ENCODE assay signal across 17 cellular contexts in genomic region chr3:13550791-13551360, GRCh38. TPM values are rescaled to one million over a fixed set of nuclear protein-coding genes. Genes with fewer than 3 reads are reported as not detected.
DNase-seq lines count a peak whose midpoint lies in the region; ATAC-seq and TF ChIP-seq lines count a peak whose summit lies in the region.
"Had no signal": no experiment of that assay in that cellular context is flagged by ENCODE, and none has a peak within 500 bp of the region (broad histone marks: within the 10 kb centered on the region; RNA-seq: fewer than 3 reads in every experiment).

No MANE protein-coding gene starts in this region.

- TF ChIP-seq POLR2A in breast epithelium (IDR thresholded peaks at IDR 0.05) (no peak), sigmoid colon (IDR thresholded peaks at IDR 0.05) (no peak)

- H3K27me3 ChIP-seq in breast epithelium (no peaks in the 10 kb centered on the region), mammary epithelial cell (ENCODE audit: insufficient read depth, low read length) (peaks cover 10% of the 10 kb centered on the region), endodermal cell (ENCODE audit: control insufficient read depth, insufficient read depth, low read length, poor library complexity, severe bottlenecking) (no peaks in the 10 kb centered on the region), mesendoderm (ENCODE audit: insufficient read depth, low read length, poor library complexity) (no peaks in the 10 kb centered on the region), thymus (ENCODE audit: control insufficient read depth, insufficient read depth) (no peaks in the 10 kb centered on the region), sigmoid colon (peaks cover 9 to 53% (median 26%) of the 10 kb centered on the region in 3 donors)
- H3K27me3 ChIP-seq: brain microvascular endothelial cell had no signal

- in situ Hi-C loops in mammary epithelial cell (cut with MboI; ENCODE audit: low sequenced_read_pairs in 2 of 2), result no loop called here

- H3K27ac Mint-ChIP-seq in endodermal cell, result no peak overlapping the region
- H3K27ac Mint-ChIP-seq: activated naive CD4-positive, alpha-beta T cell treated with anti-CD3 and anti-CD28 coated beads, Interleukin-2, amount 10 ng/mL, durations not matched to agents 7 days and 5 days; CD8-positive, alpha-beta memory T cell had no signal

- H3K18ac ChIP-seq in mesendoderm (ENCODE audit: low read length), result no peak overlapping the region

- no peak for TF ChIP-seq EP300 in sigmoid colon (IDR thresholded peaks at IDR 0.05)

- H3K27me3 Mint-ChIP-seq in endodermal cell (ENCODE audit: insufficient read depth), result peaks cover 15% of the 10 kb centered on the region

- intact Hi-C loops in breast epithelium (cut with DNase I; ENCODE audit: low total_unique reads), result no loop called here
- intact Hi-C loops in mammary epithelial cell (cut with micrococcal nuclease), result no loop called here
- intact Hi-C loops in sigmoid colon (cut with DNase I), result no loop called here

- peak overlapping the region; percentile 60 for H3K4me3 Mint-ChIP-seq in endodermal cell
- H3K4me3 Mint-ChIP-seq: activated naive CD4-positive, alpha-beta T cell treated with anti-CD3 and anti-CD28 coated beads, Interleukin-2, amount 10 ng/mL, durations not matched to agents 7 days and 5 days had no signal

- H3K36me3 ChIP-seq in breast epithelium (no peaks in the 10 kb centered on the region), mammary epithelial cell (ENCODE audit: insufficient read depth, low read length) (no peaks in the 10 kb centered on the region), endodermal cell (ENCODE audit: control insufficient read depth, insufficient read depth, low read length) (no peaks in the 10 kb centered on the region), mesendoderm (ENCODE audit: control insufficient read depth, insufficient read depth, low read length) (no peaks in the 10 kb centered on the region), thymus (ENCODE audit: control insufficient read depth, insufficient read depth) (no peaks in the 10 kb centered on the region), sigmoid colon (no peaks in the 10 kb centered on the region)
- H3K36me3 ChIP-seq: brain microvascular endothelial cell, left lung, prostate gland had no signal

- no peak overlapping the region for H3K4me2 ChIP-seq in mammary epithelial cell (ENCODE audit: insufficient read depth, low read depth, low read length)
- H3K4me2 ChIP-seq in mesendoderm (ENCODE audit: low read length), result no peak overlapping the region

- H3K27ac ChIP-seq in breast epithelium (peak overlapping the region in 1 of 2 donors; percentile 4), mammary epithelial cell (ENCODE audit: insufficient read depth, low read depth, low read length) (no peak overlapping the region), endodermal cell (ENCODE audit: low read depth, low read length) (no peak overlapping the region), mesendoderm (ENCODE audit: low read depth, low read length) (no peak overlapping the region), thymus (ENCODE audit: low read depth) (no peak overlapping the region), sigmoid colon (peak overlapping the region in 2 of 4 donors; percentile 38 to 47)
- H3K27ac ChIP-seq: brain microvascular endothelial cell, left lung, prostate gland had no signal

- H3K4me1 Mint-ChIP-seq in endodermal cell, result peaks cover 37% of the 10 kb centered on the region

- H3K4me1 ChIP-seq in breast epithelium, result peaks cover 0 to 3% of the 10 kb centered on the region in 2 donors
- peaks cover 13% of the 10 kb centered on the region for H3K4me1 ChIP-seq in mammary epithelial cell (ENCODE audit: insufficient read depth, low read length)
- H3K4me1 ChIP-seq in endodermal cell (ENCODE audit: control insufficient read depth, insufficient read depth, low read length), result peaks cover 11% of the 10 kb centered on the region
- H3K4me1 ChIP-seq in mesendoderm (ENCODE audit: control insufficient read depth, low read depth, low read length), result peaks cover 27% of the 10 kb centered on the region
- H3K4me1 ChIP-seq in thymus (ENCODE audit: control insufficient read depth, insufficient read depth, low read length), result peaks cover 56% of the 10 kb centered on the region
- peaks cover 0 to 10% (median 6%) of the 10 kb centered on the region in 4 donors for H3K4me1 ChIP-seq in sigmoid colon
- H3K4me1 ChIP-seq: prostate gland had no signal

- DNase-seq in breast epithelium (ENCODE audit: low spot score in 2 of 2) (no peak), mammary epithelial cell (no peak), endodermal cell (no peak), mesendoderm (no peak), kidney glomerular epithelial cell (lab: John Stamatoyannopoulos, UW) (no peak), sigmoid colon (no peak)
- DNase-seq: activated CD4-positive, alpha-beta T cell treated with anti-CD3 and anti-CD28 coated beads, Interleukin-2, amount 50 U/mL, for 1 hour; activated naive CD4-positive, alpha-beta T cell treated with anti-CD3 and anti-CD28 coated beads, Interleukin-2, amount 10 ng/mL, durations not matched to agents 7 days and 5 days; brain microvascular endothelial cell; CD8-positive, alpha-beta memory T cell; NCI-H1417 treated with DMSO at 0.1 percent for 48 hours; NCI-H748 treated with DMSO at 0.1 percent for 48 hours; stimulated activated naive CD4-positive, alpha-beta T cell treated with Interleukin-2 at 50 U/mL for 16 hours had no signal

- no peaks in the 10 kb centered on the region for H4K20me1 ChIP-seq in mammary epithelial cell (ENCODE audit: insufficient read depth, low read length)

- H2BK15ac ChIP-seq in mesendoderm (replicated peaks; ENCODE audit: low read depth), result no peak overlapping the region

- BruUV-seq in mammary epithelial cell (replicated peaks; lab: Mats Ljungman, UMichigan), result no TSS peak

- no peak overlapping the region for H2BK5ac ChIP-seq in mesendoderm (ENCODE audit: low read length)

- H2AFZ ChIP-seq in mammary epithelial cell (ENCODE audit: low read depth, low read length), result no peak overlapping the region

- no peak overlapping the region for H4K5ac ChIP-seq in mesendoderm (ENCODE audit: low read length)

- H3K79me1 ChIP-seq in mesendoderm (ENCODE audit: low read length), result no peaks in the 10 kb centered on the region

- TF ChIP-seq CTCF in breast epithelium (IDR thresholded peaks at IDR 0.05) (no peak), mammary epithelial cell (conservative IDR thresholded peaks at IDR 0.05 in 1 of 2, IDR thresholded peaks at IDR 0.05 in 1 of 2; ENCODE audit: extremely low read depth in 1 of 2, insufficient read depth in 1 of 2, low read depth in 1 of 2, low read length in 2 of 2) (no peak), endodermal cell (conservative IDR thresholded peaks at IDR 0.05) (no peak), sigmoid colon (IDR thresholded peaks at IDR 0.05) (no peak)

- peak overlapping the region; percentile 59 for H3K56ac ChIP-seq in mesendoderm (ENCODE audit: low read length)

- dilution Hi-C loops in mammary epithelial cell (cut with HindIII; ENCODE audit: low sequenced_read_pairs), result no loop called here

- no peak for ATAC-seq in HG02938 (IDR thresholded peaks at IDR 0.05; ENCODE audit: unreplicated experiment)
- ATAC-seq: left lung had no signal

- 78% methylated on average over 10 of the region's 13 CpGs for WGBS in mammary epithelial cell (ENCODE audit: low coverage, missing lambda C conversion rate)
- 89 to 93% methylated on average over 8 to 13 of the region's 13 CpGs for WGBS in endodermal cell (ENCODE audit: insufficient coverage in 1 of 2, insufficient read length in 1 of 2), 2 experiments
- WGBS in mesendoderm (ENCODE audit: extremely low coverage, insufficient coverage, low lambda C conversion rate), result no CpG with 5 or more reads among the region's 13 CpGs
- 91% methylated on average over 13 of the region's 13 CpGs for WGBS in thymus
- WGBS in sigmoid colon, 2 donors, result 79 to 84% methylated on average over 13 of the region's 13 CpGs

- no peaks in the 10 kb centered on the region for H3K79me2 ChIP-seq in mammary epithelial cell (ENCODE audit: insufficient read depth, low read length)
- H3K79me2 ChIP-seq in mesendoderm (ENCODE audit: control insufficient read depth, insufficient read depth, low read length), result no peaks in the 10 kb centered on the region

- CTCF ChIA-PET in mammary epithelial cell (lab: Charles Lee; ENCODE audit: low non-redundant PET), result no interaction called here

- no peak overlapping the region for H4K8ac ChIP-seq in mesendoderm (ENCODE audit: low read depth, low read length)

- no peak overlapping the region for H3K4ac ChIP-seq in mesendoderm (ENCODE audit: low read depth, low read length)

- H3K4me3 ChIP-seq in breast epithelium (peak overlapping the region; percentile 54 to 76 (median 64)), mammary epithelial cell (replicated peaks in 1 of 3; ENCODE audit: insufficient read depth in 1 of 3, low read depth in 2 of 3, low read length in 3 of 3) (no peak overlapping the region), endodermal cell (ENCODE audit: low read length) (no peak overlapping the region), mesendoderm (ENCODE audit: low read length) (no peak overlapping the region), thymus (ENCODE audit: low read length) (peak overlapping the region; percentile 56), sigmoid colon (peak overlapping the region in 2 of 4 donors; percentile 39 to 50)
- H3K4me3 ChIP-seq: prostate gland had no signal

- no peaks in the 10 kb centered on the region for H3K36me3 Mint-ChIP-seq in endodermal cell (ENCODE audit: low read depth)
- H3K36me3 Mint-ChIP-seq: activated naive CD4-positive, alpha-beta T cell treated with anti-CD3 and anti-CD28 coated beads, Interleukin-2, amount 10 ng/mL, durations not matched to agents 7 days and 5 days had no signal

- H2BK120ac ChIP-seq in mesendoderm (ENCODE audit: low read depth, low read length), result no peak overlapping the region

- no peak overlapping the region for H2AK5ac ChIP-seq in mesendoderm (ENCODE audit: low read length)

- no peaks in the 10 kb centered on the region for H3K9me3 Mint-ChIP-seq in endodermal cell
- H3K9me3 Mint-ChIP-seq: activated naive CD4-positive, alpha-beta T cell treated with anti-CD3 and anti-CD28 coated beads, Interleukin-2, amount 10 ng/mL, durations not matched to agents 7 days and 5 days had no signal

- H3K23ac ChIP-seq in mesendoderm (ENCODE audit: low read length), result no peak overlapping the region

- no peak overlapping the region for H3K9ac ChIP-seq in mammary epithelial cell (ENCODE audit: insufficient read depth, low read length)
- H3K9ac ChIP-seq in endodermal cell (ENCODE audit: extremely low read depth, low read length, poor library complexity, severe bottlenecking), result no peak overlapping the region
- no peak overlapping the region for H3K9ac ChIP-seq in mesendoderm (ENCODE audit: low read length)

- H3K9me3 ChIP-seq in breast epithelium (no peaks in the 10 kb centered on the region), mammary epithelial cell (replicated peaks; ENCODE audit: insufficient read depth, low read length) (no peaks in the 10 kb centered on the region), endodermal cell (ENCODE audit: control insufficient read depth, low read length) (no peaks in the 10 kb centered on the region), thymus (ENCODE audit: control insufficient read depth) (no peaks in the 10 kb centered on the region), sigmoid colon (no peaks in the 10 kb centered on the region)
- H3K9me3 ChIP-seq: left lung, prostate gland had no signal

RNA-seq across cellular contexts. Expression of gene FBLN2, which starts 2.0 kb away (rescaled TPM):
- total RNA-seq in breast epithelium (100 to 1,000 TPM in 1 of 3 donors, 10 to 100 TPM in 2; 43.5 to 663 (median 81.3) TPM), mammary epithelial cell (1 to 10 TPM in 1 of 2 donors, not detected in 1; 2.2 TPM), endodermal cell (100 to 1,000 TPM in 1 of 2 donors, 10 to 100 TPM in 1; 86.1 to 136 TPM), sigmoid colon (100 to 1,000 TPM in 1 of 4 donors, 10 to 100 TPM in 3; 18.7 to 134 (median 56.5) TPM)
- polyA plus RNA-seq in mammary epithelial cell (0.03 TPM), thymus (12.2 TPM), sigmoid colon (10 to 100 TPM in 1 of 3 donors, 1 to 10 TPM in 2; 1.2 to 14.8 (median 4.2) TPM)
- not detected for polyA minus RNA-seq in mammary epithelial cell
- 68.2 TPM for polyA plus RNA-seq in endodermal cell (2013, experiment 1 of 2)
- polyA plus RNA-seq in endodermal cell (2013, experiment 2 of 2), result 78.4 TPM
- 5.7 TPM for polyA plus RNA-seq in mesendoderm (2013, experiment 1 of 2)
- 5.4 TPM for polyA plus RNA-seq in mesendoderm (2013, experiment 2 of 2)

Comparison
In these comparisons a context has a peak if more than half of its experiments do, and no peak if none do; other contexts are left out.
1. H3K4me3 ChIP-seq: peak in breast epithelium (3 of 3) and thymus (single experiment); none in mammary epithelial cell (0 of 3), endodermal cell (single experiment) and mesendoderm (single experiment).
2. RNA of gene FBLN2, which starts 2.0 kb away (total RNA-seq): 86.1 to 136 TPM in endodermal cell, 43.5 to 663 TPM in breast epithelium and 18.7 to 134 TPM in sigmoid colon; 2.2 TPM in mammary epithelial cell; every median in the first group is over 4 times any median in the second.